ENCODE assay signal across 30 cellular contexts in the genomic region with DNA sequence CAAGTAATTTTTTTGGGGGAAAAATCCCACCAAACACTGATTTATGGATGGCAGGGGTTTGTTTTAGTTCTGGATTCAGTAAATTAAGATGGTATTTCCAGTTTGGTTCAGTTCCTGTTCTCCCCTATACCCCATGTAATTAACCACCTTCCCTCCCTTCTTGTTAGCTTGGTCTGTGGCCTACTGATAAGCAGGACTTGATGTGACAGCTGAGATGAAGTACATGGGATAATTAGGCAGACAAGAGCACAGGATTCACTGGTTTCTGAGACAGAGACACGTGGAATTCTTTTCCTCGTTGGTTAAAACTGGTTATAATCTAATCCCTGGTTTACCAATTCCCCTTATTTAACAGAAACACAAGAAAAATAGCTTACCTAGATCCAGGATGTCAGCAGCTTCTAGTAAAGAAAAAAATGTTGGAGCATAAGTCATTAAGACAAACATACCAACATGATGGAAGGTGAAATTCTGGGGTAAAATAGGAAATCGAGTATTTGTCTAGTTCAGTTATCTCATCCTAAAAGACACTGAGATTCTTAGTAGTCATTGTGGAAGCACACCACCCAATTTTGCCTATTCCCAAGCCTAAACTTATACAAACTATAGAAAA.
"Had no signal": no experiment of that assay in that cellular context is flagged by ENCODE, and none has a peak within 500 bp of the region (broad histone marks: within the 10 kb centered on the region; RNA-seq: fewer than 3 reads in every experiment).

No MANE protein-coding gene starts in this region.

- DNase-seq: activated CD4-positive, alpha-beta T cell treated with anti-CD3 and anti-CD28 coated beads for 48 hours; activated CD4-positive, alpha-beta T cell treated with anti-CD3 and anti-CD28 coated beads, Interleukin-2, amount 50 U/mL, for 4 hours; activated CD4-positive, CD25-positive, alpha-beta regulatory T cell treated with anti-CD3 and anti-CD28 coated beads, Interleukin-2, amount 50 U/mL, for 72 hours; activated CD8-positive, alpha-beta T cell treated with anti-CD3 and anti-CD28 coated beads, Interleukin-2, amount 10 ng/mL, durations not matched to agents 7 days and 5 days; activated effector memory CD4-positive, alpha-beta T cell treated with Interleukin-2 at 50 U/mL for 16 hours; activated naive CD4-positive, alpha-beta T cell; activated T-cell treated with anti-CD3 and anti-CD28 coated beads, Interleukin-2, amount 50 U/mL, for 24 hours; amniotic stem cell; body of pancreas; MG63; MV-4-11; NCI-H1092 treated with DMSO at 0.1 percent for 48 hours; NCI-H1417 treated with DMSO at 0.1 percent for 48 hours; NCI-H1694 treated with DMSO at 0.1 percent for 48 hours; NCI-H2029 treated with DMSO at 0.1 percent for 48 hours; NCI-H510A treated with DMSO at 0.1 percent for 48 hours; NCI-H69; NK-92 treated with Interleukin-12 subunit alpha and Interleukin-12 subunit beta, amount 100 ng/mL, for 24 hours; SHP77; T-helper 17 cell; T-helper 9 cell had no signal

- H3K27me3 ChIP-seq: ascending aorta, body of pancreas, MG63, SJSA1 had no signal

- H3K27ac Mint-ChIP-seq: activated CD8-positive, alpha-beta T cell treated with anti-CD3 and anti-CD28 coated beads, Interleukin-2, amount 10 ng/mL, durations not matched to agents 7 days and 5 days; activated naive CD4-positive, alpha-beta T cell treated with anti-CD3 and anti-CD28 coated beads, Interleukin-2, amount 50 U/mL, for 24 hours; activated T-cell treated with anti-CD3 and anti-CD28 coated beads, Interleukin-2, amount 50 U/mL, for 24 hours; activated T-helper 1 cell treated with anti-CD3 and anti-CD28 coated beads, Interleukin-12 subunit alpha, Interleukin-12 subunit beta, Interleukin-2, Interleukin-4 antibody, amounts not matched to agents 30 ng/mL and 10 ng/mL and 1 ng/mL, durations not matched to agents 14 hours and 24 hours and 36 hours; T-helper 17 cell; WTC11 had no signal

- H3K27me3 Mint-ChIP-seq: activated naive CD4-positive, alpha-beta T cell treated with anti-CD3 and anti-CD28 coated beads, Interleukin-2, amount 50 U/mL, for 24 hours; activated T-cell treated with anti-CD3 and anti-CD28 coated beads, Interleukin-2, amount 50 U/mL, for 24 hours; central memory CD8-positive, alpha-beta T cell; T-helper 17 cell had no signal

- FAIRE-seq: bronchial epithelial cell, RCC 7860, TTC549 had no signal

- H3K9me3 ChIP-seq: ascending aorta, body of pancreas, MG63, SJSA1 had no signal

- H3K9me3 Mint-ChIP-seq: activated naive CD4-positive, alpha-beta T cell treated with anti-CD3 and anti-CD28 coated beads, Interleukin-2, amount 50 U/mL, for 24 hours; activated T-cell treated with anti-CD3 and anti-CD28 coated beads, Interleukin-2, amount 50 U/mL, for 24 hours; central memory CD8-positive, alpha-beta T cell; WTC11 had no signal

- H3K4me3 ChIP-seq: ascending aorta, body of pancreas, MG63, SJSA1 had no signal

- H3K27ac ChIP-seq: ascending aorta, body of pancreas, SJSA1 had no signal

- H3K4me3 Mint-ChIP-seq: activated CD8-positive, alpha-beta T cell treated with anti-CD3 and anti-CD28 coated beads, Interleukin-2, amount 10 ng/mL, durations not matched to agents 7 days and 5 days; activated naive CD4-positive, alpha-beta T cell treated with anti-CD3 and anti-CD28 coated beads, Interleukin-2, amount 50 U/mL, for 24 hours; activated T-cell treated with anti-CD3 and anti-CD28 coated beads, Interleukin-2, amount 50 U/mL, for 24 hours; activated T-helper 1 cell treated with anti-CD3 and anti-CD28 coated beads, Interleukin-12 subunit alpha, Interleukin-12 subunit beta, Interleukin-2, Interleukin-4 antibody, amounts not matched to agents 30 ng/mL and 10 ng/mL and 1 ng/mL, durations not matched to agents 14 hours and 24 hours and 36 hours; central memory CD8-positive, alpha-beta T cell; T-helper 17 cell; WTC11 had no signal

- H3K36me3 Mint-ChIP-seq: WTC11 had no signal

- H3K4me1 Mint-ChIP-seq: activated naive CD4-positive, alpha-beta T cell treated with anti-CD3 and anti-CD28 coated beads, Interleukin-2, amount 50 U/mL, for 24 hours; central memory CD8-positive, alpha-beta T cell had no signal

- ATAC-seq: activated CD8-positive, alpha-beta T cell treated with anti-CD3 and anti-CD28 coated beads, Interleukin-2, amount 10 ng/mL, durations not matched to agents 7 days and 5 days; body of pancreas; T-helper 17 cell; WTC11 had no signal

- H3K4me1 ChIP-seq: ascending aorta, body of pancreas, SJSA1 had no signal
